ENCODE assay signal across 26 cellular contexts in the genomic region with DNA sequence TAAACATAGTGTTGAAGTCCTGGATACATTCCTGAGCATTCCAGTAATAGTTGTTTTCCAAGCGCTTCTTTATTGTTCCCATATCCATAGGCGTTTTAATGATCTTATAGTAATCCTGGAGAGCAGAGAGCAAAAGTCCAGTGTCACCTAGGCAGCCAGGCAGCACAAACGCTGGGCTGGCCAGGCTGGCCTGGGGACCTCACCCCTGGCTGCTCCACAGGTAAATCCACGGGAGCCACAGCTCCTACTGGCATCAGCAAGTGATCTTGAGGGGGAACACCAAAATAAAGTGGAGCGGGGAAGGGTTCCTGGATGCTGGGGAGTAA. TPM values are rescaled to one million over a fixed set of nuclear protein-coding genes. Genes with fewer than 3 reads are reported as not detected.
DNase-seq lines count a peak whose midpoint lies in the region; ATAC-seq and TF ChIP-seq lines count a peak whose summit lies in the region.
"Had no signal": no experiment of that assay in that cellular context is flagged by ENCODE, and none has a peak within 500 bp of the region (broad histone marks: within the 10 kb centered on the region; RNA-seq: fewer than 3 reads in every experiment).

No MANE protein-coding gene starts in this region.

- H2BK20ac ChIP-seq in H9 (ENCODE audit: low read depth, low read length, poor library complexity, severe bottlenecking), result no peak overlapping the region

- H2AK5ac ChIP-seq in H9 (ENCODE audit: insufficient read length, low read length), result no peak overlapping the region

- H3K18ac ChIP-seq in H9 (ENCODE audit: insufficient read length, low read depth, low read length), result no peak overlapping the region

- H3K23me2 ChIP-seq in H9 (ENCODE audit: insufficient read length, low read depth, low read length, poor library complexity, severe bottlenecking), result no peaks in the 10 kb centered on the region

- no peak for DNase-seq in CD8-positive, alpha-beta T cell
- DNase-seq in H9 (no peak), nephron progenitor cell (no peak), ovary (no peak)
- DNase-seq in effector memory CD8-positive, alpha-beta T cell, result no peak
- no peak for DNase-seq in activated CD4-positive, alpha-beta T cell treated with anti-CD3 and anti-CD28 coated beads, Interleukin-2, amount 50 U/mL, for 4 hours
- DNase-seq in effector CD4-positive, alpha-beta T cell, result no peak
- DNase-seq: activated CD4-positive, alpha-beta T cell treated with anti-CD3 and anti-CD28 coated beads, Interleukin-2, amount 50 U/mL, for 1 hour; brain microvascular endothelial cell; colonic mucosa; DMS79; HFFc6; Karpas-422; mesendoderm; NCI-H187 treated with DMSO at 0.1 percent for 48 hours; NCI-H226; NCI-H748 treated with DMSO at 0.1 percent for 48 hours; psoas muscle; WERI-Rb-1 had no signal

- no peak overlapping the region for H3K56ac ChIP-seq in H9 (ENCODE audit: insufficient read length, low read depth, low read length)

- no peak overlapping the region for H4K91ac ChIP-seq in H9 (ENCODE audit: insufficient read length, low read depth, low read length)

- H4K5ac ChIP-seq in H9 (ENCODE audit: insufficient read length, low read depth, low read length), result no peak overlapping the region

- no peak for ATAC-seq in CD8-positive, alpha-beta T cell
- ATAC-seq in effector memory CD8-positive, alpha-beta T cell (replicated peaks), result no peak
- ATAC-seq: activated naive CD4-positive, alpha-beta T cell treated with anti-CD3 and anti-CD28 coated beads, Interleukin-2, amount 50 U/mL, for 72 hours; GM12878; psoas muscle; SK-N-SH treated with all-trans-retinoic acid at 6 μM for 48 hours had no signal

- no peak overlapping the region for H3T11ph ChIP-seq in H9 (ENCODE audit: low read length)

- H2AFZ ChIP-seq in H9 (ENCODE audit: low read length), result no peak overlapping the region

- no peak overlapping the region for H2BK120ac ChIP-seq in H9 (ENCODE audit: low read depth, low read length, poor library complexity, severe bottlenecking)

- H3K36me3 ChIP-seq in CD8-positive, alpha-beta T cell (ENCODE audit: insufficient read depth, low read length), result peaks cover 75% of the 10 kb centered on the region
- H3K36me3 ChIP-seq in ovary, result no peaks in the 10 kb centered on the region

- H3K4me1 ChIP-seq in CD8-positive, alpha-beta T cell (ENCODE audit: insufficient read depth, low read length), result peaks cover 4% of the 10 kb centered on the region
- H3K4me1 ChIP-seq in H9 (ENCODE audit: insufficient read depth, low read length) (no peaks in the 10 kb centered on the region), ovary (ENCODE audit: insufficient read depth) (peaks cover 37% of the 10 kb centered on the region)

- no peak for TF ChIP-seq POLR2A in ovary (IDR thresholded peaks at IDR 0.05)

- H4K8ac ChIP-seq in H9 (replicated peaks; ENCODE audit: insufficient read length, low read depth, low read length), result no peak overlapping the region

- H2BK15ac ChIP-seq in H9 (ENCODE audit: low read depth, low read length), result no peak overlapping the region

- H3K36me3 Mint-ChIP-seq in CD8-positive, alpha-beta T cell, result peaks cover 93% of the 10 kb centered on the region
- H3K36me3 Mint-ChIP-seq in H9 (ENCODE audit: insufficient read depth in 1 of 3, low read depth in 3 of 3) (peaks cover 58 to 91% (median 88%) of the 10 kb centered on the region in 3 experiments; a peak in 6 of 7 replicates), nephron progenitor cell (ENCODE audit: low read depth) (peaks cover 65% of the 10 kb centered on the region)
- peaks cover 70% of the 10 kb centered on the region for H3K36me3 Mint-ChIP-seq in effector memory CD8-positive, alpha-beta T cell (ENCODE audit: insufficient read depth)

- H2BK5ac ChIP-seq in H9 (ENCODE audit: insufficient read length, low read length), result no peak overlapping the region

- no peak overlapping the region for H3K14ac ChIP-seq in H9 (ENCODE audit: insufficient read depth, low read length)

- no peaks in the 10 kb centered on the region for H3K9me3 ChIP-seq in CD8-positive, alpha-beta T cell (ENCODE audit: low read length)
- H3K9me3 ChIP-seq in H9 (ENCODE audit: control insufficient read depth, low read depth, low read length), result no peaks in the 10 kb centered on the region
- no peaks in the 10 kb centered on the region for H3K9me3 ChIP-seq in ovary
- H3K9me3 ChIP-seq: colonic mucosa, psoas muscle, thoracic aorta had no signal

- no peaks in the 10 kb centered on the region for H3K27me3 Mint-ChIP-seq in CD8-positive, alpha-beta T cell (ENCODE audit: low read depth)
- H3K27me3 Mint-ChIP-seq in H9 (ENCODE audit: low read depth) (no peaks in the 10 kb centered on the region; the same call in 1 of the 2 replicates), nephron progenitor cell (ENCODE audit: low read depth, poor library complexity) (no peaks in the 10 kb centered on the region)
- H3K27me3 Mint-ChIP-seq in effector memory CD8-positive, alpha-beta T cell, result no peaks in the 10 kb centered on the region

- WGBS in H9 (ENCODE audit: extremely low coverage, insufficient read length, low lambda C conversion rate), result no CpG with 5 or more reads among the region's 5 CpGs
- WGBS in ovary, 3 donors, result 64 to 75% (median 68%) methylated on average over 5 of the region's 5 CpGs

- no peak for TF ChIP-seq EP300 in ovary (IDR thresholded peaks at IDR 0.05)

- peaks cover 36% of the 10 kb centered on the region for H3K4me1 Mint-ChIP-seq in CD8-positive, alpha-beta T cell (ENCODE audit: low read depth)
- H3K4me1 Mint-ChIP-seq in H9 (no peaks in the 10 kb centered on the region), nephron progenitor cell (peaks cover 25% of the 10 kb centered on the region)
- H3K4me1 Mint-ChIP-seq in effector memory CD8-positive, alpha-beta T cell (ENCODE audit: low read depth in 2 of 2), result peaks cover 46 to 49% of the 10 kb centered on the region in 2 donors

- no peak overlapping the region for H3K23ac ChIP-seq in H9 (ENCODE audit: insufficient read length, low read depth, low read length)

- H3K27ac ChIP-seq in CD8-positive, alpha-beta T cell (ENCODE audit: low read depth, low read length), result no peak overlapping the region
- H3K27ac ChIP-seq in H9 (ENCODE audit: insufficient read length, low read depth, low read length), result no peak overlapping the region
- H3K27ac ChIP-seq in ovary, result no peak overlapping the region
- H3K27ac ChIP-seq: brain microvascular endothelial cell, colonic mucosa, psoas muscle, thoracic aorta, WERI-Rb-1 had no signal

- H2BK12ac ChIP-seq in H9 (ENCODE audit: insufficient read length, low read depth, low read length), result no peak overlapping the region

- no peaks in the 10 kb centered on the region for H3K9me3 Mint-ChIP-seq in CD8-positive, alpha-beta T cell
- H3K9me3 Mint-ChIP-seq in H9, result no peaks in the 10 kb centered on the region
- H3K9me3 Mint-ChIP-seq in effector memory CD8-positive, alpha-beta T cell, result no peaks in the 10 kb centered on the region
- no peaks in the 10 kb centered on the region for H3K9me3 Mint-ChIP-seq in nephron progenitor cell
- H3K9me3 Mint-ChIP-seq: activated naive CD4-positive, alpha-beta T cell treated with anti-CD3 and anti-CD28 coated beads, Interleukin-2, amount 50 U/mL, for 72 hours; HFFc6; T-helper 2 cell treated with Interferon-gamma antibody and Interleukin-4, amounts not matched to agents 5 μg/mL and 100 μg/mL, for 36 hours had no signal

- H3K4me3 ChIP-seq in CD8-positive, alpha-beta T cell (ENCODE audit: low read depth, low read length), result no peak overlapping the region
- no peak overlapping the region for H3K4me3 ChIP-seq in ovary
- H3K4me3 ChIP-seq: colonic mucosa, GM12878, psoas muscle, thoracic aorta had no signal

- no peaks in the 10 kb centered on the region for H4K20me1 ChIP-seq in H9 (ENCODE audit: control insufficient read depth, insufficient read depth, insufficient read length)

- H3K27ac Mint-ChIP-seq in CD8-positive, alpha-beta T cell, result peak overlapping the region; percentile 66
- H3K27ac Mint-ChIP-seq in H9 (peak overlapping the region in 2 of 3 experiments; percentile 1 to 73; a peak in 2 of 7 replicates), nephron progenitor cell (peak overlapping the region; percentile 74)
- H3K27ac Mint-ChIP-seq in effector memory CD8-positive, alpha-beta T cell, result peak overlapping the region; percentile 81 to 83
- H3K27ac Mint-ChIP-seq: T-helper 2 cell treated with Interferon-gamma antibody and Interleukin-4, amounts not matched to agents 5 μg/mL and 100 μg/mL, for 36 hours had no signal

- CTCF ChIA-PET in CD8-positive, alpha-beta T cell (lab: Charles Lee), result no interaction called here

- intact Hi-C loops in CD8-positive, alpha-beta T cell (cut with DNase I, micrococcal nuclease), result no loop called here
- intact Hi-C loops in ovary (cut with DNase I), result loop anchor here in 2 of 4 donors (5.0 to 10.0 kb wide), 3 partner anchors 56 to 296 kb away; no protein-coding TSS in a partner anchor

- H3K4ac ChIP-seq in H9 (ENCODE audit: low read depth, low read length), result no peak overlapping the region

- H3K27me3 ChIP-seq in CD8-positive, alpha-beta T cell (ENCODE audit: insufficient read depth, low read length), result no peaks in the 10 kb centered on the region
- no peaks in the 10 kb centered on the region for H3K27me3 ChIP-seq in H9 (ENCODE audit: insufficient read depth, low read length)
- H3K27me3 ChIP-seq in ovary, result no peaks in the 10 kb centered on the region
- H3K27me3 ChIP-seq: brain microvascular endothelial cell, colonic mucosa had no signal

- POLR2A ChIA-PET in CD8-positive, alpha-beta T cell (lab: Charles Lee), result no interaction called here

- no peak overlapping the region for H3K4me3 Mint-ChIP-seq in CD8-positive, alpha-beta T cell
- H3K4me3 Mint-ChIP-seq in H9, result no peak overlapping the region
- H3K4me3 Mint-ChIP-seq in effector memory CD8-positive, alpha-beta T cell, result no peak overlapping the region
- H3K4me3 Mint-ChIP-seq in nephron progenitor cell, result no peak overlapping the region
- H3K4me3 Mint-ChIP-seq: HFFc6; T-helper 2 cell treated with Interferon-gamma antibody and Interleukin-4, amounts not matched to agents 5 μg/mL and 100 μg/mL, for 36 hours had no signal

- peaks cover 27% of the 10 kb centered on the region; the same call in 1 of the 2 replicates for H3K79me2 ChIP-seq in H9 (ENCODE audit: insufficient read depth, low read length)

- peaks cover 15% of the 10 kb centered on the region for H3K79me1 ChIP-seq in H9 (ENCODE audit: insufficient read depth, low read depth, low read length, poor library complexity, severe bottlenecking)

- no peak for TF ChIP-seq CTCF in CD8-positive, alpha-beta T cell (IDR thresholded peaks at IDR 0.05)
- TF ChIP-seq CTCF in H9 (conservative IDR thresholded peaks at IDR 0.05), result no peak
- TF ChIP-seq CTCF in nephron progenitor cell (IDR thresholded peaks at IDR 0.05), result no peak
- no peak for TF ChIP-seq CTCF in ovary (IDR thresholded peaks at IDR 0.05)

- H3K4me2 ChIP-seq in H9 (ENCODE audit: insufficient read depth, insufficient read length, low read length), result no peak overlapping the region

- no peak overlapping the region for H3K9ac ChIP-seq in H9 (ENCODE audit: extremely low read depth, insufficient read length, low read length)

RNA-seq across cellular contexts. Expression of gene EPHX3, which starts 36.6 kb away (rescaled TPM):
- under 1 TPM; 0.19 to 0.62 TPM for total RNA-seq in CD8-positive, alpha-beta T cell
- 26.7 and 27.4 TPM in 2 replicates for total RNA-seq in H9 (2021)
- total RNA-seq in ovary, result under 1 TPM in 6 of 7 donors, not detected in 1; 0.24 to 0.89 (median 0.49) TPM
- under 1 TPM; 0.30 to 0.67 TPM for polyA plus RNA-seq in ovary
- total RNA-seq: GM12878, HT1080 had no signal
- polyA plus RNA-seq: neural cell had no signal

Comparison
In these comparisons a context has a peak if more than half of its experiments do, and no peak if none do; other contexts are left out.
1. RNA of gene EPHX3, which starts 36.6 kb away (total RNA-seq): 26.7 to 27.4 TPM in H9; 0.19 to 0.62 TPM in CD8-positive, alpha-beta T cell and 0.24 to 0.89 TPM in ovary; every median in the first group is over 10 times any median in the second.
2. Peak in every context shown above with its lines, with median percentiles within 50 percentile points of each other: H3K27ac Mint-ChIP-seq.